9 cellular contexts compared by ENCODE assay signal in the genomic region with DNA sequence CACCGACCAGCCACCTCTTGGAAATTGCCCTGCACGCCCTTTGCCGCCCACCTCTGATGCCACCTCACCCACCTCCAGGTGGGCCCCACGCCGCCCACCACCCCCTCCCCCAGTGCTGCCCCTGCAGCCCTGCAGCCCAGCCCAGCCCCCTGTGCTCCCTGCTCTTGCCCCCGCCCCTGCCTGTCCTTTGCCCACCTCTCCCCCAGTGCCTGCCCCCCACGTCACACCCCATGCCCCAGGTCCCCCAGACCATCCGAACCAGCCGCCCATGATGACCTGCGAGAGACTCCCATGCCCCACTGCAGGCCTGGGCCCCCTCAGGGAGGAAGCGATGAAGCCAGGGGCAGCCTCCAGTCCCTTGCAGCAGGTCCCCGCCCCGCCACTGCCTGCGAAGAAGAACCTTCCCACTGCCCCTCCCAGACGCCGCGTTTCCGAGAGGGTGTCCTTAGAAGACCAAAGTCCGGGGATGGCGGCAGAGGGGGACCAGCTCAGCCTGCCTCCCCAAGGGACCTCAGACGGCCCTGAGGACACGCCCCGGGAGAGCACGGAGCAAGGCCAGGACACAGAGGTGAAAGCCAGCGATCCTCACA.
DNase-seq lines count a peak whose midpoint lies in the region; ATAC-seq and TF ChIP-seq lines count a peak whose summit lies in the region.
"Had no signal": no experiment of that assay in that cellular context is flagged by ENCODE, and none has a peak within 500 bp of the region (broad histone marks: within the 10 kb centered on the region; RNA-seq: fewer than 3 reads in every experiment).

No MANE protein-coding gene starts in this region.

- peak overlapping the region; percentile 48 for H3K27ac ChIP-seq in layer of hippocampus (ENCODE audit: low read depth, low read length)
- H3K27ac ChIP-seq: parathyroid adenoma had no signal

- H3K4me1 Mint-ChIP-seq in IgD-negative memory B cell = peaks cover 43 to 45% (median 45%) of the 10 kb centered on the region in 3 donors
- H3K4me1 Mint-ChIP-seq in stimulated activated naive CD8-positive, alpha-beta T cell treated with anti-CD3 and anti-CD28 coated beads, Interleukin-15, amount 100 ng/mL, for 72 hours = peaks cover 72% of the 10 kb centered on the region
- H3K4me1 Mint-ChIP-seq in HFFc6 (ENCODE audit: low read depth) = peaks cover 36% of the 10 kb centered on the region

- ATAC-seq in stimulated activated naive CD8-positive, alpha-beta T cell treated with anti-CD3 and anti-CD28 coated beads, Interleukin-15, amount 100 ng/mL, for 72 hours = peak; percentile 21
- no peak for ATAC-seq in GM19463 (IDR thresholded peaks at IDR 0.05; ENCODE audit: unreplicated experiment)

- TF ChIP-seq CTCF in HFFc6 (IDR thresholded peaks at IDR 0.05) = no peak

- peak; percentile 51 for DNase-seq in activated T-cell treated with anti-CD3 and anti-CD28 coated beads, Interleukin-2, amount 50 U/mL, for 1 hour
- DNase-seq in stimulated activated naive CD8-positive, alpha-beta T cell treated with anti-CD3 and anti-CD28 coated beads, Interleukin-15, amount 100 ng/mL, for 72 hours = peak; percentile 59 to 61
- DNase-seq in NCI-H2029 (lab: John Stamatoyannopoulos, UW) (no peak), NCI-H1694 (lab: John Stamatoyannopoulos, UW) (no peak), HFFc6 (no peak)

- peaks cover 2% of the 10 kb centered on the region for H3K27me3 Mint-ChIP-seq in IgD-negative memory B cell
- no peaks in the 10 kb centered on the region for H3K27me3 Mint-ChIP-seq in stimulated activated naive CD8-positive, alpha-beta T cell treated with anti-CD3 and anti-CD28 coated beads, Interleukin-15, amount 100 ng/mL, for 72 hours
- peaks cover 3% of the 10 kb centered on the region for H3K27me3 Mint-ChIP-seq in HFFc6 (ENCODE audit: insufficient read depth)

- no peaks in the 10 kb centered on the region for H3K27me3 ChIP-seq in layer of hippocampus (ENCODE audit: control insufficient read depth, insufficient read depth, low read length)

- peaks cover 7% of the 10 kb centered on the region for H3K36me3 Mint-ChIP-seq in IgD-negative memory B cell
- H3K36me3 Mint-ChIP-seq in HFFc6 (ENCODE audit: low read depth) = peaks cover 11% of the 10 kb centered on the region

- H3K4me3 Mint-ChIP-seq in IgD-negative memory B cell (peak overlapping the region; percentile 95 to 99 (median 98)), HFFc6 (no peak overlapping the region)
- peak overlapping the region; percentile 94 to 98 for H3K4me3 Mint-ChIP-seq in stimulated activated naive CD8-positive, alpha-beta T cell treated with anti-CD3 and anti-CD28 coated beads, Interleukin-15, amount 100 ng/mL, for 72 hours

- peak overlapping the region; percentile 87 to 98 (median 97) for H3K27ac Mint-ChIP-seq in IgD-negative memory B cell
- peak overlapping the region; percentile 99 for H3K27ac Mint-ChIP-seq in stimulated activated naive CD8-positive, alpha-beta T cell treated with anti-CD3 and anti-CD28 coated beads, Interleukin-15, amount 100 ng/mL, for 72 hours
- no peak overlapping the region for H3K27ac Mint-ChIP-seq in HFFc6

- H3K9me3 Mint-ChIP-seq in IgD-negative memory B cell (no peaks in the 10 kb centered on the region), HFFc6 (no peaks in the 10 kb centered on the region)
- H3K9me3 Mint-ChIP-seq in stimulated activated naive CD8-positive, alpha-beta T cell treated with anti-CD3 and anti-CD28 coated beads, Interleukin-15, amount 100 ng/mL, for 72 hours = no peaks in the 10 kb centered on the region

Comparison
In these comparisons a context has a peak if more than half of its experiments do, and no peak if none do; other contexts are left out.
1. DNase-seq: peak in activated T-cell treated with anti-CD3 and anti-CD28 coated beads, Interleukin-2, amount 50 U/mL, for 1 hour (single experiment) and stimulated activated naive CD8-positive, alpha-beta T cell treated with anti-CD3 and anti-CD28 coated beads, Interleukin-15, amount 100 ng/mL, for 72 hours (2 of 2); none in NCI-H2029 (single experiment), NCI-H1694 (single experiment) and HFFc6 (single experiment).